Comparison of ENCODE assay signal across 8 cellular contexts in genomic region chr4:13626492-13627184, GRCh38. TPM values are rescaled to one million over a fixed set of nuclear protein-coding genes. Genes with fewer than 3 reads are reported as not detected.
A peak's percentile ranks its signal among the peaks of the same experiment; 100 is the strongest.
DNase-seq lines count a peak whose midpoint lies in the region; ATAC-seq, FAIRE-seq and TF ChIP-seq lines count a peak whose summit lies in the region.

No MANE protein-coding gene starts in this region.

- TF ChIP-seq POLR2A in GM18505 (IDR thresholded peaks at IDR 0.05; ENCODE audit: borderline replicate concordance, extremely low read depth, insufficient read depth, insufficient read length) = no peak

- peaks cover 53% of the 10 kb centered on the region for H3K79me2 ChIP-seq in SK-N-SH (ENCODE audit: insufficient read depth)

- no peak for FAIRE-seq in HTR-8/SVneo (lab: Jason Lieb, UNC)

- peak overlapping the region; percentile 95 for H3K9ac ChIP-seq in SK-N-SH
- peak overlapping the region; percentile 86 to 94 for H3K9ac ChIP-seq in stomach smooth muscle (ENCODE audit: low read length in 2 of 2)

- no peaks in the 10 kb centered on the region for H3K27me3 Mint-ChIP-seq in activated CD8-positive, alpha-beta T cell treated with anti-CD3 and anti-CD28 coated beads for 36 hours

- DNase-seq in SK-N-SH (no peak), NCI-H345 (lab: John Stamatoyannopoulos, UW) (no peak), HTR-8/SVneo (ENCODE audit: insufficient read length, low spot score) (no peak)
- DNase-seq in activated CD8-positive, alpha-beta T cell treated with anti-CD3 and anti-CD28 coated beads for 36 hours = no peak

- no peaks in the 10 kb centered on the region for H3K9me3 Mint-ChIP-seq in activated CD8-positive, alpha-beta T cell treated with anti-CD3 and anti-CD28 coated beads for 36 hours

- H3K9me3 ChIP-seq in SK-N-SH = no peaks in the 10 kb centered on the region
- no peaks in the 10 kb centered on the region for H3K9me3 ChIP-seq in iPS-18c (ENCODE audit: control insufficient read depth, insufficient read depth, low read length)
- no peaks in the 10 kb centered on the region for H3K9me3 ChIP-seq in stomach smooth muscle (ENCODE audit: control insufficient read depth in 2 of 2, low read length in 2 of 2)

- peak overlapping the region; percentile 91 for H3K4me2 ChIP-seq in SK-N-SH

- intact Hi-C loops in activated CD8-positive, alpha-beta T cell treated with anti-CD3 and anti-CD28 coated beads for 36 hours (cut with micrococcal nuclease) = no loop called here

- POLR2A ChIA-PET in SK-N-SH (lab: Yijun Ruan, JAX) = no interaction called here
- POLR2A ChIA-PET in activated CD8-positive, alpha-beta T cell treated with anti-CD3 and anti-CD28 coated beads for 36 hours (lab: Charles Lee) = interaction anchor here (0.6 to 2.4 kb wide), 3 partner anchors 28 to 1774 kb away, joined by 3 to 9 read pairs (median 4); no protein-coding TSS in a partner anchor

- no peaks in the 10 kb centered on the region for H3K9me2 ChIP-seq in SK-N-SH

- TF ChIP-seq CTCF in SK-N-SH (IDR thresholded peaks at IDR 0.05) = no peak
- TF ChIP-seq CTCF in activated CD8-positive, alpha-beta T cell treated with anti-CD3 and anti-CD28 coated beads for 36 hours (IDR thresholded peaks at IDR 0.05) = no peak

- H3K4me1 ChIP-seq in SK-N-SH (ENCODE audit: control insufficient read depth in 1 of 2, insufficient read depth in 2 of 2, low read depth in 1 of 2, low read length in 1 of 2) (peaks cover 10 to 11% of the 10 kb centered on the region in 2 experiments; a peak in 3 of 4 replicates), stomach smooth muscle (ENCODE audit: control insufficient read depth, insufficient read depth, low read length) (peaks cover 12% of the 10 kb centered on the region)

- no peak for TF ChIP-seq EP300 in SK-N-SH (IDR thresholded peaks at IDR 0.05; ENCODE audit: borderline replicate concordance in 1 of 2, low read depth in 1 of 2, low read length in 1 of 2)

- peak overlapping the region; percentile 70; the same call in 1 of the 2 replicates for H2AFZ ChIP-seq in SK-N-SH (ENCODE audit: low read depth)

- H3F3A ChIP-seq in SK-N-SH (replicated peaks; ENCODE audit: insufficient read depth) = peaks cover 7% of the 10 kb centered on the region

- peaks cover 45% of the 10 kb centered on the region for H3K4me1 Mint-ChIP-seq in activated CD8-positive, alpha-beta T cell treated with anti-CD3 and anti-CD28 coated beads for 36 hours (ENCODE audit: low read depth)

- no peak for TF ChIP-seq RAD21 in SK-N-SH (IDR thresholded peaks at IDR 0.05; ENCODE audit: low read length)

- H3K4me3 ChIP-seq in SK-N-SH (ENCODE audit: low read depth in 2 of 2, low read length in 1 of 2) (peak overlapping the region; percentile 87 to 99), iPS-18c (ENCODE audit: insufficient read depth, low read depth, low read length) (peak overlapping the region; percentile 85), stomach smooth muscle (ENCODE audit: low read length in 2 of 2) (peak overlapping the region; percentile 98 to 99)

- H3K27ac ChIP-seq in SK-N-SH (ENCODE audit: low read depth in 2 of 2, low read length in 1 of 2) = peak overlapping the region; percentile 78 to 94; a peak in 2 of 4 replicates
- no peak overlapping the region for H3K27ac ChIP-seq in stomach smooth muscle (ENCODE audit: low read length)

- ATAC-seq in SK-N-SH treated with all-trans-retinoic acid at 6 μM for 48 hours (no peak), GM18505 (IDR thresholded peaks at IDR 0.05; ENCODE audit: unreplicated experiment) (no peak)
- no peak for ATAC-seq in activated CD8-positive, alpha-beta T cell treated with anti-CD3 and anti-CD28 coated beads for 36 hours

- peaks cover 3% of the 10 kb centered on the region in 2 experiments for H3K36me3 ChIP-seq in SK-N-SH (replicated peaks in 1 of 2; ENCODE audit: control insufficient read depth in 1 of 2, insufficient read depth in 2 of 2, low read length in 1 of 2)
- no peaks in the 10 kb centered on the region for H3K36me3 ChIP-seq in stomach smooth muscle (ENCODE audit: control insufficient read depth in 2 of 2, insufficient read depth in 2 of 2, low read length in 2 of 2)

- peak overlapping the region; percentile 77 for H3K27ac Mint-ChIP-seq in activated CD8-positive, alpha-beta T cell treated with anti-CD3 and anti-CD28 coated beads for 36 hours

- CTCF ChIA-PET in SK-N-SH (lab: Yijun Ruan, JAX) = no interaction called here
- CTCF ChIA-PET in activated CD8-positive, alpha-beta T cell treated with anti-CD3 and anti-CD28 coated beads for 36 hours (lab: Charles Lee) = no interaction called here

- H3K27me3 ChIP-seq in SK-N-SH (ENCODE audit: insufficient read depth) = no peaks in the 10 kb centered on the region
- no peaks in the 10 kb centered on the region for H3K27me3 ChIP-seq in stomach smooth muscle (ENCODE audit: control insufficient read depth in 1 of 2, insufficient read depth in 2 of 2, low read length in 2 of 2)

- peaks cover 5% of the 10 kb centered on the region for H3K36me3 Mint-ChIP-seq in activated CD8-positive, alpha-beta T cell treated with anti-CD3 and anti-CD28 coated beads for 36 hours (ENCODE audit: low read depth)

- peak overlapping the region; percentile 90 for H3K4me3 Mint-ChIP-seq in activated CD8-positive, alpha-beta T cell treated with anti-CD3 and anti-CD28 coated beads for 36 hours

- 3% methylated on average over 9 of the region's 9 CpGs for WGBS in SK-N-SH (ENCODE audit: low lambda C conversion rate)

- H4K20me1 ChIP-seq in SK-N-SH (ENCODE audit: insufficient read depth) = peaks cover 33% of the 10 kb centered on the region; the same call in 1 of the 2 replicates

TF ChIP-seq in SK-N-SH, 30 proteins besides CTCF, POLR2A, EP300 and RAD21:
- no peak for TF ChIP-seq TAF1 (IDR thresholded peaks at IDR 0.05; ENCODE audit: borderline replicate concordance, low read depth, low read length)
- no peak for TF ChIP-seq RXRA (IDR thresholded peaks at IDR 0.05; ENCODE audit: borderline replicate concordance, low read depth)
- TF ChIP-seq NRF1 (IDR thresholded peaks at IDR 0.05; ENCODE audit: low read depth, low read length) = no peak

TF ChIP-seq in SK-N-SH treated with all-trans-retinoic acid at 6 μM for 48 hours, 23 proteins besides CTCF, POLR2A, EP300 and RAD21 (continues in another document):
- TF ChIP-seq PPARA (CRISPR knock-in tag; IDR thresholded peaks at IDR 0.05; ENCODE audit: borderline replicate concordance) (no peak), ZC3H10 (CRISPR knock-in tag; IDR thresholded peaks at IDR 0.05) (no peak), CSDC2 (CRISPR knock-in tag; IDR thresholded peaks at IDR 0.05) (no peak), ZFP3 (CRISPR knock-in tag; IDR thresholded peaks at IDR 0.05) (no peak), TCF4 (CRISPR knock-in tag; IDR thresholded peaks at IDR 0.05; ENCODE audit: borderline replicate concordance) (no peak), OSR1 (CRISPR knock-in tag; IDR thresholded peaks at IDR 0.05) (no peak), TSHZ2 (CRISPR knock-in tag; IDR thresholded peaks at IDR 0.05) (no peak), ESRRG (CRISPR knock-in tag; IDR thresholded peaks at IDR 0.05) (no peak), TOX (CRISPR knock-in tag; IDR thresholded peaks at IDR 0.05; ENCODE audit: borderline replicate concordance) (no peak), BACH2 (CRISPR knock-in tag; IDR thresholded peaks at IDR 0.05; ENCODE audit: borderline replicate concordance) (no peak), ZNF8 (CRISPR knock-in tag; IDR thresholded peaks at IDR 0.05) (no peak)
- TF ChIP-seq, protein P1, sequence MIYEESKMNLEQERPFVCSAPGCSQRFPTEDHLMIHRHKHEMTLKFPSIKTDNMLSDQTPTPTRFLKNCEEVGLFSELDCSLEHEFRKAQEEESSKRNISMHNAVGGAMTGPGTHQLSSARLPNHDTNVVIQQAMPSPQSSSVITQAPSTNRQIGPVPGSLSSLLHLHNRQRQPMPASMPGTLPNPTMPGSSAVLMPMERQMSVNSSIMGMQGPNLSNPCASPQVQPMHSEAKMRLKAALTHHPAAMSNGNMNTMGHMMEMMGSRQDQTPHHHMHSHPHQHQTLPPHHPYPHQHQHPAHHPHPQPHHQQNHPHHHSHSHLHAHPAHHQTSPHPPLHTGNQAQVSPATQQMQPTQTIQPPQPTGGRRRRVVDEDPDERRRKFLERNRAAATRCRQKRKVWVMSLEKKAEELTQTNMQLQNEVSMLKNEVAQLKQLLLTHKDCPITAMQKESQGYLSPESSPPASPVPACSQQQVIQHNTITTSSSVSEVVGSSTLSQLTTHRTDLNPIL (CRISPR knock-in tag; IDR thresholded peaks at IDR 0.05; ENCODE audit: low read depth) = no peak

RNA-seq across cellular contexts. Expression of gene BOD1L1, which starts 0.9 kb away (rescaled TPM):
- 12.5 and 14.4 TPM in 2 replicates for polyA plus RNA-seq in SK-N-SH (2012; rRNA removed)
- polyA plus RNA-seq in SK-N-SH (2012; cell fraction: cytosol; rRNA removed) = 14.3 and 15.5 TPM in 2 replicates
- 12.5 and 33.1 TPM in 2 replicates for polyA plus RNA-seq in SK-N-SH (2012; cell fraction: nucleus; rRNA removed)
- total RNA-seq in activated CD8-positive, alpha-beta T cell treated with anti-CD3 and anti-CD28 coated beads for 36 hours = 10 to 100 TPM; 27.2 to 28.9 TPM
